ENCODE assay signal across 27 cellular contexts in the genomic region with DNA sequence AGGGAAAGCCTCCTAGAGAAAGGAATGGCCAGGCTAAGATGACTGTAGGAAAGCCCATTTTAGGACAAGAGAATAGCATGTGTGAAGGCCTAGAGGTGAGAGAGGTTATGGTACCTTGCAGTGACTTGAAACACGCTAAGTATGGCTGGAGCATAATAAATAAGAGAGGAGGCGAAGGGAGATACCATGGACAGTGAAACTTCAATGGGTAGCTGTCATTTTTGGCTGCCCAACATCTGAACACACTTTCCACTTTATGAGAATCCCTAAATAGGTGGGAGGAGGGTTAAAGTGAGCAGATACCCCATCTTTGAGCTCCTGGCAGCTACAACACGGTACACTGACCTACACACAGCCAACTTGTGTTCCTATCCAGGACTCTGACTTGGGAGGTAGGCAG. TPM values are rescaled to one million over a fixed set of nuclear protein-coding genes. Genes with fewer than 3 reads are reported as not detected.
A peak's percentile ranks its signal among the peaks of the same experiment; 100 is the strongest.
DNase-seq lines count a peak whose midpoint lies in the region; ATAC-seq, FAIRE-seq and TF ChIP-seq lines count a peak whose summit lies in the region.
"Had no signal": no experiment of that assay in that cellular context is flagged by ENCODE, and none has a peak within 500 bp of the region (broad histone marks: within the 10 kb centered on the region; RNA-seq: fewer than 3 reads in every experiment).

No MANE protein-coding gene starts in this region.

- H3K27ac ChIP-seq in HEK293 (ENCODE audit: extremely low read depth, low read depth, low read length) = no peak overlapping the region
- H3K27ac ChIP-seq in right lobe of liver = peak overlapping the region; percentile 77 to 90 (median 90)
- H3K27ac ChIP-seq in transverse colon = peak overlapping the region in 3 of 4 donors; percentile 78 to 83 (median 80)
- H3K27ac ChIP-seq in GM23248 = no peak overlapping the region
- H3K27ac ChIP-seq: A549; BLaER1 treated with 17β-estradiol and CSF1 and Interleukin-3, amounts not matched to agents 10 nM and 100 nM; SJCRH30 had no signal

- no peaks in the 10 kb centered on the region for H3K9me2 ChIP-seq in GM23248 (ENCODE audit: insufficient read depth)

- no peak overlapping the region for H3K4me3 ChIP-seq in HEK293 (ENCODE audit: low read depth, low read length)
- H3K4me3 ChIP-seq in bronchial epithelial cell (ENCODE audit: low read depth, low read length) = no peak overlapping the region
- no peak overlapping the region for H3K4me3 ChIP-seq in right lobe of liver
- no peak overlapping the region for H3K4me3 ChIP-seq in transverse colon
- H3K4me3 ChIP-seq in GM23248 = no peak overlapping the region
- H3K4me3 ChIP-seq: A549; BLaER1 treated with 17β-estradiol and CSF1 and Interleukin-3, amounts not matched to agents 10 nM and 100 nM; SJCRH30 had no signal

- H3K36me3 ChIP-seq in HEK293 (ENCODE audit: control insufficient read depth in 2 of 2, insufficient read depth in 1 of 2, low read length in 2 of 2) = no peaks in the 10 kb centered on the region
- H3K36me3 ChIP-seq in bronchial epithelial cell (ENCODE audit: control insufficient read depth, insufficient read depth, low read length) = no peaks in the 10 kb centered on the region
- no peaks in the 10 kb centered on the region for H3K36me3 ChIP-seq in right lobe of liver
- H3K36me3 ChIP-seq in transverse colon = no peaks in the 10 kb centered on the region
- no peaks in the 10 kb centered on the region for H3K36me3 ChIP-seq in GM23248 (ENCODE audit: low read depth)
- H3K36me3 ChIP-seq: BLaER1 treated with 17β-estradiol and CSF1 and Interleukin-3, amounts not matched to agents 10 nM and 100 nM; SJCRH30 had no signal

- DNase-seq in bronchial epithelial cell (ENCODE audit: low read depth) (no peak), right lobe of liver (no peak), transverse colon (no peak), GM23248 (no peak)
- DNase-seq in central memory CD4-positive, alpha-beta T cell = no peak
- DNase-seq: AML-193; CD4-positive, alpha-beta T cell; EL; GDM1; HCEC 1CT; KBM-7; MV-4-11; NCI-H1105; NCI-H1436 treated with DMSO at 0.1 percent for 48 hours; NCI-H187 treated with DMSO at 0.1 percent for 48 hours; NCI-H2171 treated with DMSO at 0.1 percent for 48 hours; NCI-H345; NCI-H510A treated with DMSO at 0.1 percent for 48 hours; NCI-H748 treated with DMSO at 0.1 percent for 48 hours; SJCRH30 had no signal

- no peaks in the 10 kb centered on the region for H3K79me2 ChIP-seq in GM23248 (ENCODE audit: insufficient read depth)

- TF ChIP-seq CTCF in HEK293 (tag by site-specific recombination; IDR thresholded peaks at IDR 0.05) = no peak
- no peak for TF ChIP-seq CTCF in bronchial epithelial cell (IDR thresholded peaks at IDR 0.05; ENCODE audit: insufficient read depth, low read length, severe bottlenecking)
- no peak for TF ChIP-seq CTCF in right lobe of liver (IDR thresholded peaks at IDR 0.05)
- TF ChIP-seq CTCF in transverse colon (IDR thresholded peaks at IDR 0.05) = no peak

- ATAC-seq in right lobe of liver (no peak), GM21737 (IDR thresholded peaks at IDR 0.05; ENCODE audit: unreplicated experiment) (no peak)
- ATAC-seq: A549, Right ventricle myocardium inferior had no signal

- no peaks in the 10 kb centered on the region for H3F3A ChIP-seq in GM23248 (ENCODE audit: insufficient read depth)

- no peak overlapping the region for H2AFZ ChIP-seq in GM23248

- intact Hi-C loops in right lobe of liver (cut with DNase I) = no loop called here
- intact Hi-C loops in transverse colon (cut with DNase I; ENCODE audit: low total_unique reads) = no loop called here

- H3K27me3 ChIP-seq in bronchial epithelial cell (ENCODE audit: control insufficient read depth, insufficient read depth, low read length) (no peaks in the 10 kb centered on the region), right lobe of liver (no peaks in the 10 kb centered on the region), transverse colon (no peaks in the 10 kb centered on the region), GM23248 (replicated peaks; ENCODE audit: insufficient read depth) (no peaks in the 10 kb centered on the region)
- H3K27me3 ChIP-seq: BLaER1 treated with 17β-estradiol and CSF1 and Interleukin-3, amounts not matched to agents 10 nM and 100 nM; SJCRH30 had no signal

- H3K4me1 ChIP-seq in HEK293 (ENCODE audit: control insufficient read depth, insufficient read depth, low read length) (no peaks in the 10 kb centered on the region), right lobe of liver (peaks cover 0 to 37% (median 18%) of the 10 kb centered on the region in 4 donors), transverse colon (peaks cover 0 to 30% (median 9%) of the 10 kb centered on the region in 4 donors), GM23248 (ENCODE audit: insufficient read depth) (no peaks in the 10 kb centered on the region)
- H3K4me1 ChIP-seq: A549; BLaER1 treated with 17β-estradiol and CSF1 and Interleukin-3, amounts not matched to agents 10 nM and 100 nM; SJCRH30 had no signal

- no peak for TF ChIP-seq EP300 in transverse colon (IDR thresholded peaks at IDR 0.05; ENCODE audit: low read depth)

- H4K20me1 ChIP-seq in GM23248 (ENCODE audit: insufficient read depth) = no peaks in the 10 kb centered on the region
- H4K20me1 ChIP-seq: BLaER1 treated with 17β-estradiol and CSF1 and Interleukin-3, amounts not matched to agents 10 nM and 100 nM had no signal

- H3K9me3 ChIP-seq in HEK293 (ENCODE audit: control insufficient read depth, insufficient read depth, low read depth, low read length) (no peaks in the 10 kb centered on the region), right lobe of liver (no peaks in the 10 kb centered on the region), transverse colon (no peaks in the 10 kb centered on the region), GM23248 (ENCODE audit: low read depth) (no peaks in the 10 kb centered on the region)
- H3K9me3 ChIP-seq: A549, SJCRH30 had no signal

- 48% methylated on average over 3 of the region's 3 CpGs for WGBS in right lobe of liver (ENCODE audit: insufficient coverage, low coverage, low lambda C conversion rate, missing lambda C conversion rate)
- WGBS in transverse colon (ENCODE audit: low coverage in 1 of 2), 2 donors = 78 to 100% methylated on average over 2 to 3 of the region's 3 CpGs
- WGBS in GM23248 (ENCODE audit: low coverage in 1 of 2, low lambda C conversion rate in 2 of 2, missing lambda C conversion rate in 2 of 2), 2 experiments = 74 to 78% methylated on average over 3 of the region's 3 CpGs

- POLR2A ChIA-PET in HEK293 (lab: Yijun Ruan, JAX) = no interaction called here

- no peak overlapping the region for H3K9ac ChIP-seq in GM23248
- H3K9ac ChIP-seq: BLaER1 treated with 17β-estradiol and CSF1 and Interleukin-3, amounts not matched to agents 10 nM and 100 nM had no signal

- in situ Hi-C loops in transverse colon (cut with MboI; ENCODE audit: low pct_ligation_motif_present in 1 of 4, low pct_unique_long_range_greater_than_20kb in 1 of 4, low sequenced_read_pairs in 3 of 4) (no loop called here), GM23248 (cut with MboI) (no loop called here)

- TF ChIP-seq POLR2A in right lobe of liver (IDR thresholded peaks at IDR 0.05) (no peak), transverse colon (IDR thresholded peaks at IDR 0.05) (no peak)

- no peak overlapping the region for H3K4me2 ChIP-seq in GM23248 (ENCODE audit: unreplicated experiment)
- H3K4me2 ChIP-seq: A549; BLaER1 treated with 17β-estradiol and CSF1 and Interleukin-3, amounts not matched to agents 10 nM and 100 nM had no signal

- CTCF ChIA-PET in HEK293 (lab: Yijun Ruan, JAX) = interaction anchor here (0.6 kb wide), 1 partner anchor 272 kb away, joined by 4 read pairs; no protein-coding TSS in a partner anchor

- FAIRE-seq in bronchial epithelial cell (lab: Jason Lieb, UNC) = peak; percentile 23
- FAIRE-seq: A549, GM12891, H1 had no signal

TF ChIP-seq in HEK293, 187 proteins besides CTCF, POLR2A, EP300 and RAD21 (continues in another document):
- TF ChIP-seq, protein P1, sequence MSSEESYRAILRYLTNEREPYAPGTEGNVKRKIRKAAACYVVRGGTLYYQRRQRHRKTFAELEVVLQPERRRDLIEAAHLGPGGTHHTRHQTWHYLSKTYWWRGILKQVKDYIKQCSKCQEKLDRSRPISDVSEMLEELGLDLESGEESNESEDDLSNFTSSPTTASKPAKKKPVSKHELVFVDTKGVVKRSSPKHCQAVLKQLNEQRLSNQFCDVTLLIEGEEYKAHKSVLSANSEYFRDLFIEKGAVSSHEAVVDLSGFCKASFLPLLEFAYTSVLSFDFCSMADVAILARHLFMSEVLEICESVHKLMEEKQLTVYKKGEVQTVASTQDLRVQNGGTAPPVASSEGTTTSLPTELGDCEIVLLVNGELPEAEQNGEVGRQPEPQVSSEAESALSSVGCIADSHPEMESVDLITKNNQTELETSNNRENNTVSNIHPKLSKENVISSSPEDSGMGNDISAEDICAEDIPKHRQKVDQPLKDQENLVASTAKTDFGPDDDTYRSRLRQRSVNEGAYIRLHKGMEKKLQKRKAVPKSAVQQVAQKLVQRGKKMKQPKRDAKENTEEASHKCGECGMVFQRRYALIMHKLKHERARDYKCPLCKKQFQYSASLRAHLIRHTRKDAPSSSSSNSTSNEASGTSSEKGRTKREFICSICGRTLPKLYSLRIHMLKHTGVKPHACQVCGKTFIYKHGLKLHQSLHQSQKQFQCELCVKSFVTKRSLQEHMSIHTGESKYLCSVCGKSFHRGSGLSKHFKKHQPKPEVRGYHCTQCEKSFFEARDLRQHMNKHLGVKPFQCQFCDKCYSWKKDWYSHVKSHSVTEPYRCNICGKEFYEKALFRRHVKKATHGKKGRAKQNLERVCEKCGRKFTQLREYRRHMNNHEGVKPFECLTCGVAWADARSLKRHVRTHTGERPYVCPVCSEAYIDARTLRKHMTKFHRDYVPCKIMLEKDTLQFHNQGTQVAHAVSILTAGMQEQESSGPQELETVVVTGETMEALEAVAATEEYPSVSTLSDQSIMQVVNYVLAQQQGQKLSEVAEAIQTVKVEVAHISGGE (tag by site-specific recombination; conservative IDR thresholded peaks at IDR 0.05; ENCODE audit: low read depth) = no peak

RNA-seq across cellular contexts. Expression of a gene that starts 8.0 kb away (rescaled TPM):
- total RNA-seq in bronchial epithelial cell (4.5 and 6.3 TPM in 2 replicates), right lobe of liver (10 to 100 TPM in 4 of 6 experiments, 1 to 10 TPM in 2; 7.9 to 17.6 (median 11.8) TPM), transverse colon (10 to 100 TPM in 3 of 4 donors, 1 to 10 TPM in 1; 3.4 to 22.9 (median 16.6) TPM)
- 5.6 and 10.3 TPM in 2 replicates for total RNA-seq in GM23248 (2014; rRNA removed; shearing (Covaris generic))
- polyA plus RNA-seq in GM23248 (2016; fragmentation: Nextera tagmentation; extraction: Ambion mirVana) = 10.9 and 11.4 TPM in 2 replicates

RNA-seq across cellular contexts. Expression of a gene that starts 33.3 kb away (rescaled TPM):
- total RNA-seq in bronchial epithelial cell = 17.9 and 35.2 TPM in 2 replicates
- 100 to 1,000 TPM; 111 to 185 (median 151) TPM for total RNA-seq in right lobe of liver
- total RNA-seq in transverse colon = 100 to 1,000 TPM in 3 of 4 donors, 10 to 100 TPM in 1; 75.0 to 188 (median 145) TPM
- 6.7 and 11.3 TPM in 2 replicates for total RNA-seq in GM23248 (2014; rRNA removed; shearing (Covaris generic))
- polyA plus RNA-seq in GM23248 (2016; fragmentation: Nextera tagmentation; extraction: Ambion mirVana) = 15.5 and 16.1 TPM in 2 replicates

Comparison
In these comparisons a context has a peak if more than half of its experiments do, and no peak if none do; other contexts are left out.
1. H3K27ac ChIP-seq: peak in right lobe of liver (3 of 3) and transverse colon (3 of 4); none in HEK293 (single experiment) and GM23248 (single experiment).